23 cellular contexts compared by ENCODE assay signal in genomic region chr14:63951429-63951828, GRCh38.
"Had no signal": no experiment of that assay in that cellular context is flagged by ENCODE, and none has a peak within 500 bp of the region (broad histone marks: within the 10 kb centered on the region; RNA-seq: fewer than 3 reads in every experiment).

No MANE protein-coding gene starts in this region.

- H3K9me3 ChIP-seq: gastrocnemius medialis, lower lobe of right lung, ovary, right lobe of liver, suprapubic skin, vagina had no signal

- H3K27ac ChIP-seq: dorsolateral prefrontal cortex, epithelial cell of prostate, gastrocnemius medialis, lower lobe of right lung, ovary, right lobe of liver, suprapubic skin, vagina had no signal

- H3K27me3 ChIP-seq: dorsolateral prefrontal cortex, gastrocnemius medialis, ovary, right lobe of liver, suprapubic skin, vagina had no signal

- H3K36me3 ChIP-seq: ovary had no signal

- H3K4me3 ChIP-seq: dorsolateral prefrontal cortex, gastrocnemius medialis, lower lobe of right lung, ovary, right lobe of liver, suprapubic skin, vagina had no signal

- H3K4me1 ChIP-seq: gastrocnemius medialis, lower lobe of right lung, right lobe of liver, suprapubic skin, vagina had no signal

- H3K9me3 Mint-ChIP-seq: endodermal cell; natural killer cell; stimulated activated naive B cell treated with anti-CD40 and anti-IgM and Interleukin-4, amounts not matched to agents 10 μg/mL and 1 μg/mL and 100 μg/mL, for 72 hours; stimulated activated naive CD8-positive, alpha-beta T cell treated with anti-CD3 and anti-CD28 coated beads, Interleukin-15, Interleukin-2, amounts not matched to agents 100 ng/mL and 50 ng/mL, for 24 hours had no signal

- H3K27me3 Mint-ChIP-seq: progenitor cell of endocrine pancreas; stimulated activated naive B cell treated with anti-CD40 and anti-IgM and Interleukin-4, amounts not matched to agents 10 μg/mL and 1 μg/mL and 100 μg/mL, for 72 hours; stimulated activated naive CD8-positive, alpha-beta T cell treated with anti-CD3 and anti-CD28 coated beads, Interleukin-15, Interleukin-2, amounts not matched to agents 100 ng/mL and 50 ng/mL, for 24 hours had no signal

- H3K27ac Mint-ChIP-seq: endodermal cell; progenitor cell of endocrine pancreas; stimulated activated naive B cell treated with anti-CD40 and anti-IgM and Interleukin-4, amounts not matched to agents 10 μg/mL and 1 μg/mL and 100 μg/mL, for 72 hours; stimulated activated naive CD8-positive, alpha-beta T cell treated with anti-CD3 and anti-CD28 coated beads, Interleukin-15, Interleukin-2, amounts not matched to agents 100 ng/mL and 50 ng/mL, for 24 hours had no signal

- FAIRE-seq: keratinocyte, small intestine had no signal

- H3K4me1 Mint-ChIP-seq: stimulated activated naive B cell treated with anti-CD40 and anti-IgM and Interleukin-4, amounts not matched to agents 10 μg/mL and 1 μg/mL and 100 μg/mL, for 72 hours had no signal

- DNase-seq: dorsolateral prefrontal cortex; effector CD4-positive, alpha-beta T cell; endodermal cell; foreskin fibroblast; gastrocnemius medialis; head of caudate nucleus; lower lobe of right lung; natural killer cell; occipital lobe; ovary; right lobe of liver; small intestine; stimulated activated CD4-positive, alpha-beta T cell treated with anti-CD3 and anti-CD28 coated beads, Interleukin-15, amount 100 ng/mL, for 24 hours; stimulated activated CD4-positive, alpha-beta T cell treated with anti-CD3 and anti-CD28 coated beads, Interleukin-2, amount 100 ng/mL, for 48 hours; stimulated activated naive B cell treated with anti-CD40 and anti-IgM and Interleukin-4, amounts not matched to agents 10 μg/mL and 1 μg/mL and 100 μg/mL, for 72 hours; trophoblast cell had no signal

- ATAC-seq: esophagus mucosa; gastrocnemius medialis; lower lobe of right lung; natural killer cell; stimulated activated naive B cell treated with anti-CD40 and anti-IgM and Interleukin-4, amounts not matched to agents 10 μg/mL and 1 μg/mL and 100 μg/mL, for 72 hours had no signal

- H3K4me3 Mint-ChIP-seq: endodermal cell; natural killer cell; stimulated activated naive B cell treated with anti-CD40 and anti-IgM and Interleukin-4, amounts not matched to agents 10 μg/mL and 1 μg/mL and 100 μg/mL, for 72 hours; stimulated activated naive CD8-positive, alpha-beta T cell treated with anti-CD3 and anti-CD28 coated beads, Interleukin-15, Interleukin-2, amounts not matched to agents 100 ng/mL and 50 ng/mL, for 24 hours had no signal
